In genomic region chr1:160342953-160343869, GRCh38 we compare ENCODE assay signal across 1 cellular context.
TF ChIP-seq lines count a peak whose summit lies in the region.

COPA (minus strand) TSS chr1:160343250; CDS start chr1:160343170, 80 bp downstream.
NCSTN (plus strand) TSS chr1:160343383; CDS start chr1:160343397, 14 bp downstream.

TF ChIP-seq in HepG2, 621 proteins besides CTCF, POLR2A, EP300 and RAD21 (continued from another document and continues in another):
- TF ChIP-seq THAP9 (CRISPR knock-in tag; IDR thresholded peaks at IDR 0.05; ENCODE audit: borderline replicate concordance) (peak; percentile 98), BRD4 (CRISPR knock-in tag; IDR thresholded peaks at IDR 0.05) (peak; percentile 59; the same call in 1 of the 2 replicates), ZNF124 (CRISPR knock-in tag; IDR thresholded peaks at IDR 0.05) (no peak), MLLT10 (CRISPR knock-in tag; IDR thresholded peaks at IDR 0.05) (no peak), GATA4 (IDR thresholded peaks at IDR 0.05; ENCODE audit: borderline replicate concordance, low read depth) (no peak), ZNF878 (CRISPR knock-in tag; IDR thresholded peaks at IDR 0.05) (0 out of 2 replicates have a peak, but pooled peaks have one; percentile 53), MATR3 (CRISPR knock-in tag; IDR thresholded peaks at IDR 0.05) (no peak), HINFP (CRISPR knock-in tag; IDR thresholded peaks at IDR 0.05; ENCODE audit: low read depth) (peak; percentile 70; the same call in 1 of the 2 replicates), SRSF4 (IDR thresholded peaks at IDR 0.05; ENCODE audit: low read depth, low read length, poor library complexity, severe bottlenecking) (no peak), ZNF83 (CRISPR knock-in tag; IDR thresholded peaks at IDR 0.05; ENCODE audit: borderline replicate concordance) (no peak), HMG20B (CRISPR knock-in tag; conservative IDR thresholded peaks at IDR 0.05) (no peak), ZBTB20 (CRISPR knock-in tag; IDR thresholded peaks at IDR 0.05; ENCODE audit: borderline replicate concordance, low read depth) (no peak), ZBTB39 (CRISPR knock-in tag; IDR thresholded peaks at IDR 0.05) (no peak), RELA (CRISPR knock-in tag; IDR thresholded peaks at IDR 0.05) (0 out of 2 replicates have a peak, but pooled peaks have one; percentile 66), ATF3 (CRISPR knock-in tag; IDR thresholded peaks at IDR 0.05) (no peak), ZBTB1 (CRISPR knock-in tag; IDR thresholded peaks at IDR 0.05; ENCODE audit: borderline replicate concordance) (no peak), ZFP1 (CRISPR knock-in tag; IDR thresholded peaks at IDR 0.05) (no peak), TP53 (CRISPR knock-in tag; conservative IDR thresholded peaks at IDR 0.05) (0 out of 2 replicates have a peak, but pooled peaks have one; percentile 7), ARID4A (CRISPR knock-in tag; IDR thresholded peaks at IDR 0.05; ENCODE audit: borderline replicate concordance) (peak; percentile 95), SOX13 (IDR thresholded peaks at IDR 0.05) (peak; percentile 40; the same call in 1 of the 2 replicates), SOX13 (CRISPR knock-in tag; conservative IDR thresholded peaks at IDR 0.05 in 1 of 2, IDR thresholded peaks at IDR 0.05 in 1 of 2) (peak in 1 of 2 experiments; percentile 40; a peak in 1 of 4 replicates), TEAD3 (CRISPR knock-in tag; optimal IDR thresholded peaks at IDR 0.05; ENCODE audit: borderline replicate concordance) (peak; percentile 50), HCFC1 (IDR thresholded peaks at IDR 0.05; ENCODE audit: low read depth, low read length) (peak; percentile 65; the same call in 1 of the 2 replicates), ZNF75D (CRISPR knock-in tag; IDR thresholded peaks at IDR 0.05; ENCODE audit: borderline replicate concordance) (no peak), ZNF235 (CRISPR knock-in tag; IDR thresholded peaks at IDR 0.05; ENCODE audit: borderline replicate concordance) (no peak), ZNF562 (CRISPR knock-in tag; IDR thresholded peaks at IDR 0.05; ENCODE audit: borderline replicate concordance) (no peak), ZNF280B (CRISPR knock-in tag; IDR thresholded peaks at IDR 0.05; ENCODE audit: borderline replicate concordance) (peak; percentile 57; the same call in 1 of the 2 replicates), RBFOX2 (IDR thresholded peaks at IDR 0.05; ENCODE audit: low read depth, low read length) (peak; percentile 83), ZNF576 (CRISPR knock-in tag; IDR thresholded peaks at IDR 0.05) (no peak), HOMEZ (CRISPR knock-in tag; IDR thresholded peaks at IDR 0.05; ENCODE audit: low read depth) (no peak), ZFX (CRISPR knock-in tag; IDR thresholded peaks at IDR 0.05; ENCODE audit: low read depth) (peak; percentile 90), HNRNPUL1 (IDR thresholded peaks at IDR 0.05; ENCODE audit: low read depth, low read length) (no peak), SMARCE1 (IDR thresholded peaks at IDR 0.05; ENCODE audit: borderline replicate concordance) (no peak), ZBTB7A (CRISPR knock-in tag; IDR thresholded peaks at IDR 0.05) (no peak), ZNF674 (CRISPR knock-in tag; IDR thresholded peaks at IDR 0.05; ENCODE audit: low read depth) (no peak), THAP11 (CRISPR knock-in tag; IDR thresholded peaks at IDR 0.05) (peak; percentile 91), GLI4 (CRISPR knock-in tag; IDR thresholded peaks at IDR 0.05; ENCODE audit: borderline replicate concordance) (peak; percentile 65; the same call in 1 of the 2 replicates), ZNF281 (CRISPR knock-in tag; IDR thresholded peaks at IDR 0.05; ENCODE audit: borderline replicate concordance) (no peak; the same call in 1 of the 2 replicates), ZNF816 (CRISPR knock-in tag; IDR thresholded peaks at IDR 0.05; ENCODE audit: borderline replicate concordance) (no peak; the same call in 1 of the 2 replicates), ZNF614 (CRISPR knock-in tag; IDR thresholded peaks at IDR 0.05; ENCODE audit: borderline replicate concordance) (peak; percentile 74; the same call in 1 of the 2 replicates), ZNF782 (CRISPR knock-in tag; IDR thresholded peaks at IDR 0.05; ENCODE audit: borderline replicate concordance) (peak; percentile 30; the same call in 1 of the 2 replicates), HNRNPK (IDR thresholded peaks at IDR 0.05; ENCODE audit: low read depth, low read length, poor library complexity, severe bottlenecking) (no peak), SMYD3 (CRISPR knock-in tag; IDR thresholded peaks at IDR 0.05) (no peak), MIER3 (CRISPR knock-in tag; IDR thresholded peaks at IDR 0.05; ENCODE audit: borderline replicate concordance) (0 out of 2 replicates have a peak, but pooled peaks have one; percentile 41), ZNF34 (CRISPR knock-in tag; IDR thresholded peaks at IDR 0.05; ENCODE audit: borderline replicate concordance) (no peak), STAG1 (CRISPR knock-in tag; IDR thresholded peaks at IDR 0.05) (no peak), CREM (IDR thresholded peaks at IDR 0.05) (peak; percentile 88), CREM (CRISPR knock-in tag; IDR thresholded peaks at IDR 0.05) (no peak)
